Comparison of ENCODE assay signal across 28 cellular contexts in the genomic region with DNA sequence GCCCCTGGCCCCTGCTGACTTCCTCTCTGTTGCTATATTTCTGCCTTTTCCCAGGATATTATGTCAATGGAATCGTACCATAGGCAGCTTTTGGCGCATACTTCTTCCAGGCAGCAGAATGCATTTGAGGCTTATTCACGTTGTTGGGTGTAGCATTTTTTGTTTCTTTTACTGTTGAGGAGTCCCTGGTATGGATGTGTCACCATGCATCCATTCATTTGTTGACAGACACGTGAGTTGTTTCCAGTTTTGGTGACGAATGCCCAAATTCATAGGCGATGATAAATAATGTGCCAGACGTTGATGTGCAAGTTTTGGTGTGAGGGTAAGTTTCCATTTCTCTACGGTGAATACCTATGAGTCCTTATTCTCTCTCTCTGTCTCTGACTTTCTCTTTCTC. TPM values are rescaled to one million over a fixed set of nuclear protein-coding genes. Genes with fewer than 3 reads are reported as not detected.
"Had no signal": no experiment of that assay in that cellular context is flagged by ENCODE, and none has a peak within 500 bp of the region (broad histone marks: within the 10 kb centered on the region; RNA-seq: fewer than 3 reads in every experiment).

No MANE protein-coding gene starts in this region.

- H3K36me3 ChIP-seq: colonic mucosa, stomach had no signal

- H3K4me3 Mint-ChIP-seq: activated B cell treated with CpG ODN at 0.5 μM for 24 hours; activated CD4-positive, alpha-beta memory T cell treated with anti-CD3 and anti-CD28 coated beads for 36 hours; activated naive CD8-positive, alpha-beta T cell treated with anti-CD3 and anti-CD28 coated beads for 36 hours; activated T-helper 17 cell treated with anti-CD3 and anti-CD28 coated beads, Interleukin-2, amount 50 U/mL, for 72 hours; brain; endodermal cell; naive thymus-derived CD8-positive, alpha-beta T cell; type B pancreatic cell had no signal

- H3K4me1 Mint-ChIP-seq: activated B cell treated with CpG ODN at 0.5 μM for 24 hours; activated T-helper 17 cell treated with anti-CD3 and anti-CD28 coated beads, Interleukin-2, amount 50 U/mL, for 72 hours had no signal

- H3K9me3 ChIP-seq: colonic mucosa had no signal

- H3K4me3 ChIP-seq: colonic mucosa, psoas muscle, skin epidermis, stomach had no signal

- DNase-seq: activated B cell treated with CpG ODN at 0.5 μM for 24 hours; activated CD4-positive, alpha-beta memory T cell treated with anti-CD3 and anti-CD28 coated beads for 36 hours; activated CD4-positive, alpha-beta T cell treated with anti-CD3 and anti-CD28 coated beads for 4 hours; activated naive CD4-positive, alpha-beta T cell; activated naive CD8-positive, alpha-beta T cell treated with anti-CD3 and anti-CD28 coated beads for 36 hours; amniotic stem cell; central memory CD4-positive, alpha-beta T cell; colonic mucosa; endodermal cell; foreskin keratinocyte; hippocampal formation; left cardiac atrium; naive thymus-derived CD8-positive, alpha-beta T cell; psoas muscle; right cardiac atrium; stimulated activated CD4-positive, alpha-beta T cell treated with anti-CD3 and anti-CD28 coated beads, Interleukin-15, amount 100 ng/mL, for 24 hours; stimulated activated CD4-positive, alpha-beta T cell treated with anti-CD3 and anti-CD28 coated beads, Interleukin-4, amount 100 ng/mL, for 1 hour; stomach had no signal

- H3K36me3 Mint-ChIP-seq: activated CD4-positive, alpha-beta memory T cell treated with anti-CD3 and anti-CD28 coated beads for 36 hours; activated naive CD8-positive, alpha-beta T cell treated with anti-CD3 and anti-CD28 coated beads for 36 hours; brain; naive thymus-derived CD8-positive, alpha-beta T cell; type B pancreatic cell had no signal

- H3K9me3 Mint-ChIP-seq: activated B cell treated with CpG ODN at 0.5 μM for 24 hours; activated CD4-positive, alpha-beta memory T cell treated with anti-CD3 and anti-CD28 coated beads for 36 hours; activated naive CD8-positive, alpha-beta T cell treated with anti-CD3 and anti-CD28 coated beads for 36 hours; activated T-helper 17 cell treated with anti-CD3 and anti-CD28 coated beads, Interleukin-2, amount 50 U/mL, for 72 hours; naive thymus-derived CD8-positive, alpha-beta T cell; type B pancreatic cell had no signal

- H3K4me1 ChIP-seq: colonic mucosa, foreskin keratinocyte, psoas muscle had no signal

- H3K27me3 ChIP-seq: colonic mucosa, foreskin keratinocyte had no signal

- ATAC-seq: activated T-helper 17 cell treated with anti-CD3 and anti-CD28 coated beads, Interleukin-2, amount 50 U/mL, for 72 hours; foreskin keratinocyte; left cardiac atrium; naive thymus-derived CD8-positive, alpha-beta T cell; psoas muscle; right cardiac atrium had no signal

- H3K27ac ChIP-seq: colonic mucosa, epithelial cell of prostate, foreskin keratinocyte, psoas muscle, skin epidermis, stomach had no signal

- H3K27ac Mint-ChIP-seq: activated B cell treated with CpG ODN at 0.5 μM for 24 hours; activated CD4-positive, alpha-beta memory T cell treated with anti-CD3 and anti-CD28 coated beads for 36 hours; activated naive CD8-positive, alpha-beta T cell treated with anti-CD3 and anti-CD28 coated beads for 36 hours; activated T-helper 17 cell treated with anti-CD3 and anti-CD28 coated beads, Interleukin-2, amount 50 U/mL, for 72 hours; brain; endodermal cell; naive thymus-derived CD8-positive, alpha-beta T cell; type B pancreatic cell had no signal

RNA-seq across cellular contexts. Expression of gene NFILZ, which starts 5.0 kb away (rescaled TPM):
- total RNA-seq: activated B cell treated with CpG ODN at 0.5 μM for 24 hours; activated CD4-positive, alpha-beta memory T cell treated with anti-CD3 and anti-CD28 coated beads for 36 hours; activated naive CD8-positive, alpha-beta T cell treated with anti-CD3 and anti-CD28 coated beads for 36 hours; activated T-helper 17 cell treated with anti-CD3 and anti-CD28 coated beads, Interleukin-2, amount 50 U/mL, for 72 hours; colonic mucosa; endodermal cell; fibroblast of lung; foreskin keratinocyte; left cardiac atrium; lower leg skin; mesenteric fat pad; naive thymus-derived CD8-positive, alpha-beta T cell; osteocyte; psoas muscle; right cardiac atrium; stomach; temporal lobe had no signal

RNA-seq across cellular contexts. Expression of gene ADAMTS10, which starts 24.9 kb away (rescaled TPM):
- total RNA-seq: foreskin keratinocyte had no signal
